11 cellular contexts compared by ENCODE assay signal in the genomic region with DNA sequence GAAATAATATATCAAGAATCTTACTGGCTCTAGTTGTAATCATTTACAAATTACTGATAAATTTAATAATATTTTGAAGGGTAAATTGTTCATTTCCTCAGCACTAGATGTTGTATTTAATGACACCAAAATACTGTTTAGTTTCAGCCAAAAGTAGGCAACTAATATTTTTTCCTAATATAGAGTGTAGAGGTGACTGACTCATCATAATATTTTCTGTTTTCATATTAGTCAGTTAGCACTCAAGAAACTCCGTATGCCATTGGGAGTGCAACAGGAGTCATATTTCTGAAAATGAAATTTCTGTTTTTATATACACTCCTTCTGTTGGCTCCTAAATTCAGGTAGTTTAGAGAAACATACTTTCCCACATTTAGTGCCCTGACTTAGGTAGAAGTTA. TPM values are rescaled to one million over a fixed set of nuclear protein-coding genes. Genes with fewer than 3 reads are reported as not detected.
DNase-seq lines count a peak whose midpoint lies in the region; ATAC-seq and TF ChIP-seq lines count a peak whose summit lies in the region.
"Had no signal": no experiment of that assay in that cellular context is flagged by ENCODE, and none has a peak within 500 bp of the region (broad histone marks: within the 10 kb centered on the region; RNA-seq: fewer than 3 reads in every experiment).

No MANE protein-coding gene starts in this region.

- intact Hi-C loops in natural killer cell (cut with micrococcal nuclease), result no loop called here

- H3K4me3 Mint-ChIP-seq in activated T-helper 17 cell treated with anti-CD3 and anti-CD28 coated beads, Interleukin-2, amount 50 U/mL, for 72 hours, result peak overlapping the region; percentile 52
- no peak overlapping the region for H3K4me3 Mint-ChIP-seq in natural killer cell
- H3K4me3 Mint-ChIP-seq: activated CD8-positive, alpha-beta T cell treated with anti-CD3 and anti-CD28 coated beads for 36 hours; central memory CD8-positive, alpha-beta T cell had no signal

- no peaks in the 10 kb centered on the region for H3K27me3 Mint-ChIP-seq in activated T-helper 17 cell treated with anti-CD3 and anti-CD28 coated beads, Interleukin-2, amount 50 U/mL, for 72 hours
- H3K27me3 Mint-ChIP-seq in natural killer cell (ENCODE audit: low read depth in 2 of 2), result no peaks in the 10 kb centered on the region
- H3K27me3 Mint-ChIP-seq: central memory CD8-positive, alpha-beta T cell had no signal

- DNase-seq in GM06990 (ENCODE audit: extremely low read depth, insufficient read length) (peak; percentile 41), NCI-H524 (lab: John Stamatoyannopoulos, UW) (no peak), UCSD-AML1 (lab: John Stamatoyannopoulos, UW; ENCODE audit: unreplicated experiment) (no peak), natural killer cell (no peak)
- DNase-seq in activated CD4-positive, alpha-beta T cell treated with anti-CD3 and anti-CD28 coated beads for 48 hours, result no peak
- DNase-seq: activated CD8-positive, alpha-beta T cell treated with anti-CD3 and anti-CD28 coated beads for 36 hours; hippocampal formation had no signal

- H3K27me3 ChIP-seq in GM06990 (replicated peaks; ENCODE audit: control insufficient read depth, insufficient read depth, low read length), result no peaks in the 10 kb centered on the region

- H3K4me1 Mint-ChIP-seq in activated T-helper 17 cell treated with anti-CD3 and anti-CD28 coated beads, Interleukin-2, amount 50 U/mL, for 72 hours, result peaks cover 21% of the 10 kb centered on the region
- H3K4me1 Mint-ChIP-seq in natural killer cell, result peaks cover 0 to 6% of the 10 kb centered on the region in 2 donors
- H3K4me1 Mint-ChIP-seq: central memory CD8-positive, alpha-beta T cell had no signal

- no peaks in the 10 kb centered on the region for H3K36me3 Mint-ChIP-seq in activated T-helper 17 cell treated with anti-CD3 and anti-CD28 coated beads, Interleukin-2, amount 50 U/mL, for 72 hours (ENCODE audit: low read depth)
- H3K36me3 Mint-ChIP-seq in natural killer cell, result no peaks in the 10 kb centered on the region

- no peaks in the 10 kb centered on the region for H3K9me3 Mint-ChIP-seq in activated T-helper 17 cell treated with anti-CD3 and anti-CD28 coated beads, Interleukin-2, amount 50 U/mL, for 72 hours
- H3K9me3 Mint-ChIP-seq in natural killer cell, result peaks cover 4% of the 10 kb centered on the region in 2 donors
- H3K9me3 Mint-ChIP-seq: activated CD8-positive, alpha-beta T cell treated with anti-CD3 and anti-CD28 coated beads for 36 hours had no signal

- no peak overlapping the region for H3K4me3 ChIP-seq in GM06990 (replicated peaks; ENCODE audit: low read depth, low read length)

- H3K36me3 ChIP-seq in GM06990 (ENCODE audit: control insufficient read depth, insufficient read depth, low read length), result no peaks in the 10 kb centered on the region

- TF ChIP-seq CTCF in GM06990 (IDR thresholded peaks at IDR 0.05; ENCODE audit: insufficient read depth, low read length, poor library complexity, severe bottlenecking) (no peak), natural killer cell (IDR thresholded peaks at IDR 0.05) (no peak)

- peak; percentile 88 for ATAC-seq in GM21381 (IDR thresholded peaks at IDR 0.05; ENCODE audit: unreplicated experiment)
- peak; percentile 79 for ATAC-seq in HG03066 (IDR thresholded peaks at IDR 0.05; ENCODE audit: low read depth, unreplicated experiment)
- peak; percentile 90 for ATAC-seq in activated T-helper 17 cell treated with anti-CD3 and anti-CD28 coated beads, Interleukin-2, amount 50 U/mL, for 72 hours (replicated peaks)
- ATAC-seq in natural killer cell, result no peak
- ATAC-seq: activated CD8-positive, alpha-beta T cell treated with anti-CD3 and anti-CD28 coated beads for 36 hours had no signal

- H3K27ac Mint-ChIP-seq in activated T-helper 17 cell treated with anti-CD3 and anti-CD28 coated beads, Interleukin-2, amount 50 U/mL, for 72 hours, result peak overlapping the region; percentile 78
- no peak overlapping the region for H3K27ac Mint-ChIP-seq in natural killer cell
- H3K27ac Mint-ChIP-seq: activated CD8-positive, alpha-beta T cell treated with anti-CD3 and anti-CD28 coated beads for 36 hours had no signal

RNA-seq across cellular contexts. Expression of gene PTPN13, which starts 36.6 kb away (rescaled TPM):
- total RNA-seq in activated T-helper 17 cell treated with anti-CD3 and anti-CD28 coated beads, Interleukin-2, amount 50 U/mL, for 72 hours, result 10 to 100 TPM; 14.5 to 23.0 TPM
- 1 to 10 TPM in 1 of 3 donors, under 1 TPM in 2; 0.20 to 2.4 (median 0.40) TPM for total RNA-seq in natural killer cell

Comparison
In these comparisons a context has a peak if more than half of its experiments do, and no peak if none do; other contexts are left out.
1. ATAC-seq: peak in GM21381 (single experiment), HG03066 (single experiment) and activated T-helper 17 cell treated with anti-CD3 and anti-CD28 coated beads, Interleukin-2, amount 50 U/mL, for 72 hours (single experiment); none in natural killer cell (0 of 3).
2. RNA of gene PTPN13, which starts 36.6 kb away (total RNA-seq): 14.5 to 23.0 TPM in activated T-helper 17 cell treated with anti-CD3 and anti-CD28 coated beads, Interleukin-2, amount 50 U/mL, for 72 hours; 0.20 to 2.4 TPM in natural killer cell; every median in the first group is over 4 times any median in the second.